20 cellular contexts compared by ENCODE assay signal in the genomic region with DNA sequence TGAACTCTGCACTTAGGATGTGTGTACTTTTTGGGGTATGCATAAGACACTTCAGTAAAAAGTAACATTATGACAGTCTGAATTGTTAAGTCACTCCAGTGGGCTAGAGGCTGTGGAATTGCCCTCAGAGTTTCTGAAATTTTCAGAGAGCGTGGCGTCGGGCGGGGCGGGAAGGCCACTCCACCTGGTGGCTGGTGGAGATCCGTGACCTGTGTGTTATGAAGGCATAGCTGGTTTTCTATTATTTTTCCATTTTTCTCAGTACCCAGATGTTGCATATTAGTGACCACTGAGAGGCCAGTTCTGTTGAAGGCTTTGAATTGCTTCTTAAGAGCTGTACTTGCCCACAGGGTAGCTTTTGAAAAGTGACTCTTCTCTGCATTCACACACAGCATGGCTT. TPM values are rescaled to one million over a fixed set of nuclear protein-coding genes. Genes with fewer than 3 reads are reported as not detected.
DNase-seq lines count a peak whose midpoint lies in the region; ATAC-seq and TF ChIP-seq lines count a peak whose summit lies in the region.
"Had no signal": no experiment of that assay in that cellular context is flagged by ENCODE, and none has a peak within 500 bp of the region (broad histone marks: within the 10 kb centered on the region; RNA-seq: fewer than 3 reads in every experiment).

No MANE protein-coding gene starts in this region.

- no peak for TF ChIP-seq POLR2A in esophagus squamous epithelium (IDR thresholded peaks at IDR 0.05)

- H3K36me3 ChIP-seq in cardiac muscle cell (peaks cover 25% of the 10 kb centered on the region), OCI-LY1 (ENCODE audit: insufficient read depth, low read length) (peaks cover 44% of the 10 kb centered on the region; the same call in 1 of the 2 replicates), esophagus squamous epithelium (peaks cover 32 to 82% (median 41%) of the 10 kb centered on the region in 3 donors)
- H3K36me3 ChIP-seq: ovary had no signal

- H3K36me3 Mint-ChIP-seq in stimulated activated effector memory CD8-positive, alpha-beta T cell treated with anti-CD3 and anti-CD28 coated beads, Interleukin-12 subunit alpha, Interleukin-12 subunit beta, amount 100 ng/mL, for 72 hours, result peaks cover 95% of the 10 kb centered on the region

- no peak for TF ChIP-seq CTCF in cardiac muscle cell (IDR thresholded peaks at IDR 0.05; ENCODE audit: low read depth, low read length)
- peak; percentile 19; the same call in 1 of the 2 replicates for TF ChIP-seq CTCF in OCI-LY1 (IDR thresholded peaks at IDR 0.05; ENCODE audit: low read length)
- TF ChIP-seq CTCF in esophagus squamous epithelium (IDR thresholded peaks at IDR 0.05), result peak in 1 of 6 experiments; percentile 7

- peak overlapping the region; percentile 51 for H3K27ac ChIP-seq in cardiac muscle cell
- no peak overlapping the region for H3K27ac ChIP-seq in OCI-LY1 (ENCODE audit: low read depth, low read length, poor library complexity, severe bottlenecking)
- H3K27ac ChIP-seq in epithelial cell of prostate, result peak overlapping the region; percentile 85
- peak overlapping the region in 2 of 4 donors; percentile 87 to 90 for H3K27ac ChIP-seq in esophagus squamous epithelium
- H3K27ac ChIP-seq: ovary, tibial nerve had no signal

- H2AFZ ChIP-seq in OCI-LY1 (ENCODE audit: low read length), result no peak overlapping the region

- ATAC-seq in Right ventricle myocardium inferior (no peak), GM19023 (IDR thresholded peaks at IDR 0.05; ENCODE audit: unreplicated experiment) (no peak)
- no peak for ATAC-seq in stimulated activated effector memory CD8-positive, alpha-beta T cell treated with anti-CD3 and anti-CD28 coated beads, Interleukin-12 subunit alpha, Interleukin-12 subunit beta, amount 100 ng/mL, for 72 hours
- ATAC-seq: mucosa of descending colon had no signal

- H3K9me3 Mint-ChIP-seq in stimulated activated effector memory CD8-positive, alpha-beta T cell treated with anti-CD3 and anti-CD28 coated beads, Interleukin-12 subunit alpha, Interleukin-12 subunit beta, amount 100 ng/mL, for 72 hours, result no peaks in the 10 kb centered on the region
- H3K9me3 Mint-ChIP-seq: central memory CD8-positive, alpha-beta T cell had no signal

- no peaks in the 10 kb centered on the region for H4K20me1 ChIP-seq in OCI-LY1 (ENCODE audit: insufficient read depth, low read length)

- DNase-seq in cardiac muscle cell (ENCODE audit: low read depth in 1 of 2, low spot score in 1 of 2), result no peak
- no peak for DNase-seq in Right ventricle myocardium inferior (ENCODE audit: missing footprints)
- no peak for DNase-seq in epithelial cell of prostate (ENCODE audit: low read depth, low spot score)
- DNase-seq in stimulated activated effector memory CD8-positive, alpha-beta T cell treated with anti-CD3 and anti-CD28 coated beads, Interleukin-12 subunit alpha, Interleukin-12 subunit beta, amount 100 ng/mL, for 72 hours (ENCODE audit: low spot score in 2 of 2), result no peak
- DNase-seq in NCI-H2081 treated with DMSO at 0.1 percent for 48 hours (lab: John Stamatoyannopoulos, UW), result no peak
- no peak for DNase-seq in esophagus squamous epithelium (lab: John Stamatoyannopoulos, UW)
- DNase-seq: activated CD8-positive, alpha-beta memory T cell treated with anti-CD3 and anti-CD28 coated beads, Interleukin-2, amount 50 U/mL, for 4 hours; effector memory CD4-positive, alpha-beta T cell; MG63; mucosa of descending colon; NCI-H187; NCI-H524 treated with DMSO at 0.1 percent for 48 hours; ovary; stimulated activated CD4-positive, alpha-beta T cell treated with anti-CD3 and anti-CD28 coated beads, Interleukin-4, amount 100 ng/mL, for 4 hours had no signal

- no peaks in the 10 kb centered on the region for H3K79me2 ChIP-seq in OCI-LY1 (ENCODE audit: insufficient read depth, low read length)

- peaks cover 41% of the 10 kb centered on the region for H3K4me1 Mint-ChIP-seq in stimulated activated effector memory CD8-positive, alpha-beta T cell treated with anti-CD3 and anti-CD28 coated beads, Interleukin-12 subunit alpha, Interleukin-12 subunit beta, amount 100 ng/mL, for 72 hours

- intact Hi-C loops in Right ventricle myocardium inferior (cut with DNase I), result loop anchor here (5.0 kb wide), 1 partner anchor 47 kb away; no protein-coding TSS in a partner anchor
- intact Hi-C loops in esophagus squamous epithelium (cut with DNase I), result no loop called here

- 83 to 85% methylated on average over 6 of the region's 6 CpGs for WGBS in esophagus squamous epithelium, 2 donors

- H3K4me3 Mint-ChIP-seq in stimulated activated effector memory CD8-positive, alpha-beta T cell treated with anti-CD3 and anti-CD28 coated beads, Interleukin-12 subunit alpha, Interleukin-12 subunit beta, amount 100 ng/mL, for 72 hours, result no peak overlapping the region
- H3K4me3 Mint-ChIP-seq: activated naive CD8-positive, alpha-beta T cell; central memory CD8-positive, alpha-beta T cell had no signal

- H3F3A ChIP-seq in OCI-LY1 (ENCODE audit: insufficient read depth, low read length), result no peaks in the 10 kb centered on the region

- H3K4me2 ChIP-seq in OCI-LY1 (ENCODE audit: low read length), result no peak overlapping the region

- H3K9ac ChIP-seq in OCI-LY1 (ENCODE audit: low read length), result no peak overlapping the region

- H3K4me1 ChIP-seq in cardiac muscle cell (ENCODE audit: low read depth) (peaks cover 18% of the 10 kb centered on the region), OCI-LY1 (ENCODE audit: insufficient read depth, low read length, severe bottlenecking) (no peaks in the 10 kb centered on the region), esophagus squamous epithelium (peaks cover 42 to 72% (median 45%) of the 10 kb centered on the region in 3 donors)

- no peaks in the 10 kb centered on the region for H3K9me2 ChIP-seq in OCI-LY1 (ENCODE audit: low read depth, low read length)

- H3K27me3 ChIP-seq in cardiac muscle cell (no peaks in the 10 kb centered on the region), OCI-LY1 (ENCODE audit: insufficient read depth, low read length) (no peaks in the 10 kb centered on the region), esophagus squamous epithelium (no peaks in the 10 kb centered on the region)
- H3K27me3 ChIP-seq: MG63, ovary, tibial nerve had no signal

- peak overlapping the region; percentile 69 for H3K27ac Mint-ChIP-seq in stimulated activated effector memory CD8-positive, alpha-beta T cell treated with anti-CD3 and anti-CD28 coated beads, Interleukin-12 subunit alpha, Interleukin-12 subunit beta, amount 100 ng/mL, for 72 hours
- H3K27ac Mint-ChIP-seq: activated naive CD8-positive, alpha-beta T cell had no signal

- H3K9me3 ChIP-seq in cardiac muscle cell (ENCODE audit: low read depth) (no peaks in the 10 kb centered on the region), OCI-LY1 (ENCODE audit: low read length) (no peaks in the 10 kb centered on the region), esophagus squamous epithelium (no peaks in the 10 kb centered on the region)
- H3K9me3 ChIP-seq: MG63, mucosa of descending colon, ovary, tibial nerve had no signal

- no peak overlapping the region for H3K4me3 ChIP-seq in cardiac muscle cell
- H3K4me3 ChIP-seq in OCI-LY1 (ENCODE audit: low read depth, low read length, poor library complexity, severe bottlenecking), result no peak overlapping the region
- H3K4me3 ChIP-seq in esophagus squamous epithelium, result no peak overlapping the region
- H3K4me3 ChIP-seq: MG63, mucosa of descending colon, ovary, tibial nerve had no signal

RNA-seq across cellular contexts. Expression of a gene that starts 52.5 kb away (rescaled TPM):
- total RNA-seq in cardiac muscle cell (not detected in 2 replicates), Right ventricle myocardium inferior (0.19 TPM), esophagus squamous epithelium (10 to 100 TPM in 1 of 4 donors, 1 to 10 TPM in 2, under 1 TPM in 1; 0.72 to 24.0 (median 4.4) TPM)
- 0.26 and 0.53 TPM in 2 replicates for polyA plus RNA-seq in cardiac muscle cell
- total RNA-seq: fibroblast of villous mesenchyme had no signal
